Comparison of ENCODE assay signal across 16 cellular contexts in genomic region chr14:32426596-32427408, GRCh38.
DNase-seq lines count a peak whose midpoint lies in the region; ATAC-seq and TF ChIP-seq lines count a peak whose summit lies in the region.
"Had no signal": no experiment of that assay in that cellular context is flagged by ENCODE, and none has a peak within 500 bp of the region (broad histone marks: within the 10 kb centered on the region; RNA-seq: fewer than 3 reads in every experiment).

No MANE protein-coding gene starts in this region.

- peaks cover 34% of the 10 kb centered on the region for H3K4me1 ChIP-seq in SJCRH30
- peaks cover 29% of the 10 kb centered on the region for H3K4me1 ChIP-seq in cardiac muscle cell (ENCODE audit: low read depth)
- H3K4me1 ChIP-seq in rectal smooth muscle tissue (ENCODE audit: control insufficient read depth, insufficient read depth, low read length): peaks cover 10% of the 10 kb centered on the region

- H3K27me3 ChIP-seq in SJCRH30 (no peaks in the 10 kb centered on the region), cardiac muscle cell (no peaks in the 10 kb centered on the region), rectal smooth muscle tissue (ENCODE audit: control insufficient read depth, insufficient read depth, low read length) (no peaks in the 10 kb centered on the region)
- H3K27me3 ChIP-seq: stomach had no signal

- no peak overlapping the region for H3K9ac ChIP-seq in rectal smooth muscle tissue (ENCODE audit: low read length)

- H3K36me3 ChIP-seq in SJCRH30 (no peaks in the 10 kb centered on the region), cardiac muscle cell (no peaks in the 10 kb centered on the region), rectal smooth muscle tissue (ENCODE audit: control insufficient read depth, insufficient read depth, low read length) (no peaks in the 10 kb centered on the region)
- H3K36me3 ChIP-seq: stomach had no signal

- TF ChIP-seq CTCF in cardiac muscle cell (IDR thresholded peaks at IDR 0.05; ENCODE audit: low read depth, low read length): no peak

- DNase-seq in DMS153 (lab: John Stamatoyannopoulos, UW) (peak; percentile 40), DMS153 treated with DMSO at 0.1 percent for 48 hours (lab: John Stamatoyannopoulos, UW; ENCODE audit: unreplicated experiment) (no peak), SJCRH30 (peak; percentile 49 to 69), cardiac muscle cell (ENCODE audit: low read depth in 1 of 2, low spot score in 1 of 2) (peak in 1 of 2 donors; percentile 37), NCI-H510A (lab: John Stamatoyannopoulos, UW) (no peak)
- DNase-seq: activated B cell treated with CpG ODN at 0.5 μM for 24 hours; activated CD8-positive, alpha-beta memory T cell treated with anti-CD3 and anti-CD28 coated beads, Interleukin-2, amount 50 U/mL, for 4 hours; activated naive CD4-positive, alpha-beta T cell treated with anti-CD3 and anti-CD28 coated beads, Interleukin-2, amount 10 ng/mL, durations not matched to agents 7 days and 5 days; kidney glomerular epithelial cell; stomach had no signal

- no peak for ATAC-seq in GM18861 (IDR thresholded peaks at IDR 0.05; ENCODE audit: unreplicated experiment)
- no peak for ATAC-seq in HG03108 (IDR thresholded peaks at IDR 0.05; ENCODE audit: unreplicated experiment)

- H3K27ac ChIP-seq in SJCRH30: no peak overlapping the region
- H3K27ac ChIP-seq in cardiac muscle cell: peak overlapping the region; percentile 46
- peak overlapping the region; percentile 74 for H3K27ac ChIP-seq in rectal smooth muscle tissue (ENCODE audit: low read depth, low read length)
- H3K27ac ChIP-seq: 22Rv1, epithelial cell of prostate, skin epidermis had no signal

- H3K4me3 ChIP-seq in SJCRH30 (peak overlapping the region; percentile 23), cardiac muscle cell (no peak overlapping the region), rectal smooth muscle tissue (ENCODE audit: low read length) (no peak overlapping the region)
- H3K4me3 ChIP-seq: skin epidermis, stomach had no signal

- H3K9me3 ChIP-seq in SJCRH30 (replicated peaks): 0 out of 2 replicates have a peak, but pooled peaks cover 3% of the 10 kb centered on the region
- no peaks in the 10 kb centered on the region for H3K9me3 ChIP-seq in cardiac muscle cell (ENCODE audit: low read depth)

Comparison
In these comparisons a context has a peak if more than half of its experiments do, and no peak if none do; other contexts are left out.
1. DNase-seq: peak in DMS153 (single experiment) and SJCRH30 (2 of 2); none in DMS153 treated with DMSO at 0.1 percent for 48 hours (single experiment) and NCI-H510A (single experiment).